8 cellular contexts compared by ENCODE assay signal in the genomic region with DNA sequence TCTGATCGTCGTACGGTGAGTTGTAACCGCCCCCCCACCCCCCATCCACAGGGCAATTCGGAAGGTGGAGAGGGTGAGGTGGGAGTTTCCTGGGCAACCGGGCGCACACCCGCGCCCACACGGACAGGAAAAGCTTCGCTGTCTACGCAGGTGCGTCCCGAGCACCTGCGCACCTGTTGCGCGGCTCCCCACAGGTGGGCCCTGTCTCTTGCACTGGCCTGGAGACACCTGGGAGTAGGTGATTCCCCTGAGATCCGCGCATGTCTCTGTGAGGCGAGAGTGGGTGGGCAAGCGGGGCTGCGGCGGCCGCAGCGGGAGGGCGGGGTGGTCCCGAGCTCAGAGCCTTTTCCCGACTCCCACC. TPM values are rescaled to one million over a fixed set of nuclear protein-coding genes. Genes with fewer than 3 reads are reported as not detected.
DNase-seq lines count a peak whose midpoint lies in the region; ATAC-seq and TF ChIP-seq lines count a peak whose summit lies in the region.

No MANE protein-coding gene starts in this region.

- H3K79me2 ChIP-seq in KMS-11 (ENCODE audit: insufficient read depth, low read depth): no peaks in the 10 kb centered on the region

- TF ChIP-seq CTCF in KMS-11 (conservative IDR thresholded peaks at IDR 0.05; ENCODE audit: low read depth, low read length) (no peak), colonic mucosa (IDR thresholded peaks at IDR 0.05) (no peak), progenitor cell of endocrine pancreas (IDR thresholded peaks at IDR 0.05; ENCODE audit: unreplicated experiment) (no peak)

- intact Hi-C loops in colonic mucosa (cut with DNase I): no loop called here
- intact Hi-C loops in posterior vena cava (cut with DNase I): loop anchor here in 1 of 2 donors (1.0 kb wide), 1 partner anchor 41 kb away; no protein-coding TSS in a partner anchor

- H3K27ac Mint-ChIP-seq in progenitor cell of endocrine pancreas: no peak overlapping the region

- H3K4me1 Mint-ChIP-seq in progenitor cell of endocrine pancreas (ENCODE audit: low read depth): peaks cover 3% of the 10 kb centered on the region

- no peaks in the 10 kb centered on the region for H4K20me1 ChIP-seq in KMS-11 (ENCODE audit: insufficient read depth)

- H3K4me2 ChIP-seq in KMS-11: peak overlapping the region; percentile 51; the same call in 1 of the 2 replicates

- H3K27me3 Mint-ChIP-seq in progenitor cell of endocrine pancreas: peaks cover 80% of the 10 kb centered on the region

- H3K36me3 ChIP-seq in KMS-11 (ENCODE audit: insufficient read depth): no peaks in the 10 kb centered on the region
- H3K36me3 ChIP-seq in colonic mucosa: no peaks in the 10 kb centered on the region

- H3K9me3 Mint-ChIP-seq in progenitor cell of endocrine pancreas (ENCODE audit: low read depth): no peaks in the 10 kb centered on the region

- peak; percentile 22 for ATAC-seq in GM18867 (IDR thresholded peaks at IDR 0.05; ENCODE audit: unreplicated experiment)
- ATAC-seq in HG03097 (IDR thresholded peaks at IDR 0.05; ENCODE audit: low FRiP score, unreplicated experiment): no peak
- ATAC-seq in HG02678 (IDR thresholded peaks at IDR 0.05; ENCODE audit: unreplicated experiment): no peak

- peaks cover 18% of the 10 kb centered on the region for H3K27me3 ChIP-seq in KMS-11 (ENCODE audit: insufficient read depth, low read depth)
- H3K27me3 ChIP-seq in colonic mucosa: peaks cover 32% of the 10 kb centered on the region

- H3K4me1 ChIP-seq in KMS-11 (ENCODE audit: low read depth, poor library complexity, severe bottlenecking) (peaks cover 6% of the 10 kb centered on the region), colonic mucosa (no peaks in the 10 kb centered on the region)

- H3K4me3 Mint-ChIP-seq in progenitor cell of endocrine pancreas (ENCODE audit: low read depth): peak overlapping the region; percentile 69

- no peak overlapping the region for H3K9ac ChIP-seq in KMS-11
- H3K9ac ChIP-seq in colonic mucosa (ENCODE audit: low read depth in 2 of 2, low read length in 2 of 2): peak overlapping the region in 1 of 2 donors; percentile 21

- no peaks in the 10 kb centered on the region for H3K9me3 ChIP-seq in colonic mucosa

- H2AFZ ChIP-seq in KMS-11 (ENCODE audit: low read depth): peak overlapping the region; percentile 96

- H3K4me3 ChIP-seq in KMS-11 (IDR thresholded peaks at IDR 0.05; ENCODE audit: insufficient read depth, low read depth, low read length): peak overlapping the region; percentile 60
- peak overlapping the region; percentile 54 for H3K4me3 ChIP-seq in colonic mucosa

- DNase-seq in colonic mucosa: no peak
- peak; percentile 11 for DNase-seq in progenitor cell of endocrine pancreas (ENCODE audit: low spot score, unreplicated experiment)
- DNase-seq in posterior vena cava (ENCODE audit: low spot score): no peak
- DNase-seq in kidney tubule cell (ENCODE audit: low spot score): no peak

- H3K36me3 Mint-ChIP-seq in progenitor cell of endocrine pancreas (ENCODE audit: insufficient read depth): no peaks in the 10 kb centered on the region

- H3K27ac ChIP-seq in KMS-11: no peak overlapping the region
- no peak overlapping the region for H3K27ac ChIP-seq in colonic mucosa

RNA-seq across cellular contexts. Expression of a gene that starts 0.5 kb away (rescaled TPM):
- total RNA-seq in colonic mucosa (1 to 10 TPM; 1.4 to 1.7 TPM), progenitor cell of endocrine pancreas (0.19 and 0.36 TPM in 2 replicates), posterior vena cava (under 1 TPM; 0.33 to 0.42 TPM)

RNA-seq across cellular contexts. Expression of a gene that starts 31.2 kb away (rescaled TPM):
- total RNA-seq in colonic mucosa: 10 to 100 TPM; 19.4 to 26.8 TPM
- total RNA-seq in progenitor cell of endocrine pancreas: 24.3 and 25.3 TPM in 2 replicates
- total RNA-seq in posterior vena cava: 10 to 100 TPM; 20.9 to 23.6 TPM
